Comparison of ENCODE assay signal across 25 cellular contexts in the genomic region with DNA sequence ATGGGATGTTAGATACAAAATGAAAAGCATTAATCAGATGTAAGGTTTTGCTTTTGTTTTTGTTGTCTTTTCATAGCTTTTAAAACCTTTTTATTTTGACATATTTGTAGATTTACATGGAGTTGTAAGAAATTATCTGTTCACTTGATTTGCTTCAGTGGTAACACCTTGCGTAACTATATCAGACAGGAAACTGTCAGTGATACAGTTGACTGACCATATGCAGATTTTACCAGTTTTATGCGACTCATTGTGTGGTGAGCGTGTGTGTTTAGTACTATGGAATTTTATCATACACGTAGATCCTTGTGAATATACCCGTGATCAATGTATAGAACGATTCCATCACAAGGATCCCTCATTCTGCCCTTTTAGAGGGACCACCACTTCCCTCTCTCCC.
DNase-seq lines count a peak whose midpoint lies in the region; ATAC-seq and TF ChIP-seq lines count a peak whose summit lies in the region.
"Had no signal": no experiment of that assay in that cellular context is flagged by ENCODE, and none has a peak within 500 bp of the region (broad histone marks: within the 10 kb centered on the region; RNA-seq: fewer than 3 reads in every experiment).

No MANE protein-coding gene starts in this region.

- TF ChIP-seq CTCF in DOHH2 (IDR thresholded peaks at IDR 0.05; ENCODE audit: low read depth, low read length, poor library complexity, severe bottlenecking) (no peak), foreskin keratinocyte (conservative IDR thresholded peaks at IDR 0.05) (no peak)

- peak overlapping the region; percentile 54 for H3K4me2 ChIP-seq in DOHH2 (ENCODE audit: low read length)

- ATAC-seq in foreskin keratinocyte (peak; percentile 38), GM21786 (IDR thresholded peaks at IDR 0.05; ENCODE audit: unreplicated experiment) (no peak), HG02588 (IDR thresholded peaks at IDR 0.05; ENCODE audit: unreplicated experiment) (no peak)
- ATAC-seq: SK-N-SH treated with all-trans-retinoic acid at 6 μM for 48 hours, upper lobe of right lung had no signal

- peaks cover 36% of the 10 kb centered on the region for H3K9me3 ChIP-seq in DOHH2 (ENCODE audit: control insufficient read depth, insufficient read depth, low read length)

- H3K9me2 ChIP-seq in DOHH2 (replicated peaks; ENCODE audit: control insufficient read depth, low read length): no peaks in the 10 kb centered on the region

- peaks cover 68% of the 10 kb centered on the region for H3K36me3 ChIP-seq in DOHH2 (ENCODE audit: control insufficient read depth, low read length)
- H3K36me3 ChIP-seq: stomach, upper lobe of right lung had no signal

- H4K20me1 ChIP-seq in DOHH2 (ENCODE audit: control insufficient read depth, insufficient read depth, low read depth, low read length): no peaks in the 10 kb centered on the region

- H3F3A ChIP-seq in DOHH2 (ENCODE audit: control insufficient read depth, insufficient read depth): peaks cover 9% of the 10 kb centered on the region; the same call in 1 of the 2 replicates

- DNase-seq in HS-5 (ENCODE audit: low read depth) (peak; percentile 54), RKO (ENCODE audit: low spot score) (peak; percentile 8), foreskin keratinocyte (peak in 1 of 2 donors; percentile 65), SHP77 (lab: John Stamatoyannopoulos, UW) (no peak), NCI-H1436 (lab: John Stamatoyannopoulos, UW) (no peak)
- DNase-seq: activated CD4-positive, alpha-beta T cell treated with anti-CD3 and anti-CD28 coated beads, Interleukin-2, amount 10 ng/mL, durations not matched to agents 24 days and 14 days; activated CD8-positive, alpha-beta memory T cell treated with anti-CD3 and anti-CD28 coated beads, Interleukin-2, amount 50 U/mL, for 4 hours; activated gamma-delta T cell; amniotic stem cell; caudate nucleus; effector CD4-positive, alpha-beta T cell; kidney; mesenchymal stem cell; MM.1S; NCI-H2081 treated with DMSO at 0.1 percent for 48 hours; NCI-H524; OCI-M1; posterior cingulate gyrus; stimulated activated CD4-positive, alpha-beta T cell treated with anti-CD3 and anti-CD28 coated beads, Interleukin-1b, Interleukin-23, amount 100 ng/mL, for 48 hours; stomach; upper lobe of right lung had no signal

- H3K4me3 ChIP-seq in DOHH2 (ENCODE audit: low read length): peak overlapping the region; percentile 38
- H3K4me3 ChIP-seq: stomach, upper lobe of right lung had no signal

- H3K4me1 ChIP-seq in DOHH2 (ENCODE audit: control insufficient read depth, low read length) (peaks cover 80% of the 10 kb centered on the region), foreskin keratinocyte (no peaks in the 10 kb centered on the region)
- H3K4me1 ChIP-seq: stomach, upper lobe of right lung had no signal

- H3K27ac ChIP-seq in DOHH2 (ENCODE audit: low read depth, low read length) (peak overlapping the region; percentile 72), foreskin keratinocyte (no peak overlapping the region)
- H3K27ac ChIP-seq: stomach, upper lobe of right lung had no signal

- no peaks in the 10 kb centered on the region for H3K27me3 ChIP-seq in DOHH2 (ENCODE audit: control insufficient read depth, low read length)
- no peaks in the 10 kb centered on the region for H3K27me3 ChIP-seq in foreskin keratinocyte
- H3K27me3 ChIP-seq: stomach, upper lobe of right lung had no signal

- H3K79me2 ChIP-seq in DOHH2 (ENCODE audit: control insufficient read depth, low read length): no peaks in the 10 kb centered on the region

Comparison
In these comparisons a context has a peak if more than half of its experiments do, and no peak if none do; other contexts are left out.
1. DNase-seq: peak in HS-5 (single experiment) and RKO (single experiment); none in SHP77 (0 of 2) and NCI-H1436 (single experiment).